23 cellular contexts compared by ENCODE assay signal in the genomic region with DNA sequence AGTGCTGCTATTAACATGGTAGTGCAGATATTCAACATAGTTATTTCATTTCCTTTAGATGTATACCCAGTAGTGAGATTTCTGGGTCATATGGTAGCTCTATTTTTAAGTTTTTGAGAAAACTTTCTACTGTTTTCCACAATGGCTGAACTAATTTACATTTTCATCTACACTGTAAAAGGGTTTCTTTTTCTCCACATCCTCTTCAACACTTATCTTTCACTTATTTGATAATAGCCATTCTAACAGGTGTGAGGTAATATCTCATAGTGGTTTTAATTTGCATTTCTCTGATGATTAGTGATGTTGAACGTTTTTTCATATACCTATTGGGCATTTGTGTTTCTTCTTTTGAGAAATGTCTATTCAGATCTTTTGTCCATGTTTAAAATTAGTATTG.
"Had no signal": no experiment of that assay in that cellular context is flagged by ENCODE, and none has a peak within 500 bp of the region (broad histone marks: within the 10 kb centered on the region; RNA-seq: fewer than 3 reads in every experiment).

No MANE protein-coding gene starts in this region.

- H3K4me3 ChIP-seq: PC-9 had no signal

- H3K9me3 Mint-ChIP-seq: activated CD8-positive, alpha-beta T cell treated with anti-CD3 and anti-CD28 coated beads for 36 hours; activated naive CD4-positive, alpha-beta T cell treated with anti-CD3 and anti-CD28 coated beads, Interleukin-2, amount 50 U/mL, for 24 hours had no signal

- FAIRE-seq: bronchial epithelial cell had no signal

- H3K27ac Mint-ChIP-seq: activated CD8-positive, alpha-beta T cell treated with anti-CD3 and anti-CD28 coated beads for 36 hours; activated naive CD4-positive, alpha-beta T cell treated with anti-CD3 and anti-CD28 coated beads, Interleukin-2, amount 50 U/mL, for 24 hours; activated T-helper 1 cell treated with anti-CD3 and anti-CD28 coated beads, Interleukin-12 subunit alpha, Interleukin-12 subunit beta, Interleukin-2, Interleukin-4 antibody, amounts not matched to agents 30 ng/mL and 10 ng/mL and 1 ng/mL, durations not matched to agents 14 hours and 24 hours and 36 hours; T-helper 1 cell treated with Interleukin-12 subunit alpha and Interleukin-12 subunit beta and Interleukin-4 antibody, amounts not matched to agents 30 μg/mL and 1 μg/mL, for 36 hours had no signal

- H3K27ac ChIP-seq: PC-9 had no signal

- H3K4me1 Mint-ChIP-seq: activated naive CD4-positive, alpha-beta T cell treated with anti-CD3 and anti-CD28 coated beads, Interleukin-2, amount 50 U/mL, for 24 hours had no signal

- ATAC-seq: activated CD4-positive, CD25-positive, alpha-beta regulatory T cell treated with anti-CD3 and anti-CD28 coated beads, Interleukin-2, amount 50 U/mL, for 24 hours; activated CD8-positive, alpha-beta T cell treated with anti-CD3 and anti-CD28 coated beads for 36 hours had no signal

- H3K4me2 ChIP-seq: PC-9 had no signal

- H2AFZ ChIP-seq: PC-9 had no signal

- H3K36me3 Mint-ChIP-seq: activated naive CD4-positive, alpha-beta T cell treated with anti-CD3 and anti-CD28 coated beads, Interleukin-2, amount 50 U/mL, for 24 hours had no signal

- H3K4me3 Mint-ChIP-seq: activated CD8-positive, alpha-beta T cell treated with anti-CD3 and anti-CD28 coated beads for 36 hours; activated naive CD4-positive, alpha-beta T cell treated with anti-CD3 and anti-CD28 coated beads, Interleukin-2, amount 50 U/mL, for 24 hours; activated T-helper 1 cell treated with anti-CD3 and anti-CD28 coated beads, Interleukin-12 subunit alpha, Interleukin-12 subunit beta, Interleukin-2, Interleukin-4 antibody, amounts not matched to agents 30 ng/mL and 10 ng/mL and 1 ng/mL, durations not matched to agents 14 hours and 24 hours and 36 hours; T-helper 1 cell treated with Interleukin-12 subunit alpha and Interleukin-12 subunit beta and Interleukin-4 antibody, amounts not matched to agents 30 μg/mL and 1 μg/mL, for 36 hours had no signal

- DNase-seq: activated CD4-positive, alpha-beta T cell treated with anti-CD3 and anti-CD28 coated beads for 4 hours; activated CD8-positive, alpha-beta memory T cell treated with anti-CD3 and anti-CD28 coated beads, Interleukin-2, amount 50 U/mL, for 48 hours; activated CD8-positive, alpha-beta T cell treated with anti-CD3 and anti-CD28 coated beads for 36 hours; activated effector memory CD4-positive, alpha-beta T cell treated with Interleukin-2 at 50 U/mL for 16 hours; activated naive CD4-positive, alpha-beta T cell; activated T-cell treated with anti-CD3 and anti-CD28 coated beads, Interleukin-2, amount 50 U/mL, for 1 hour; aorta; central memory CD4-positive, alpha-beta T cell; cortex of kidney; MM.1S; NCI-H1105; NCI-H1436 treated with DMSO at 0.1 percent for 48 hours; NCI-H187; NCI-H2081; NCI-H446; NCI-H524; PC-9; SHP77 treated with DMSO at 0.1 percent for 48 hours had no signal
